8 cellular contexts compared by ENCODE assay signal in the genomic region with DNA sequence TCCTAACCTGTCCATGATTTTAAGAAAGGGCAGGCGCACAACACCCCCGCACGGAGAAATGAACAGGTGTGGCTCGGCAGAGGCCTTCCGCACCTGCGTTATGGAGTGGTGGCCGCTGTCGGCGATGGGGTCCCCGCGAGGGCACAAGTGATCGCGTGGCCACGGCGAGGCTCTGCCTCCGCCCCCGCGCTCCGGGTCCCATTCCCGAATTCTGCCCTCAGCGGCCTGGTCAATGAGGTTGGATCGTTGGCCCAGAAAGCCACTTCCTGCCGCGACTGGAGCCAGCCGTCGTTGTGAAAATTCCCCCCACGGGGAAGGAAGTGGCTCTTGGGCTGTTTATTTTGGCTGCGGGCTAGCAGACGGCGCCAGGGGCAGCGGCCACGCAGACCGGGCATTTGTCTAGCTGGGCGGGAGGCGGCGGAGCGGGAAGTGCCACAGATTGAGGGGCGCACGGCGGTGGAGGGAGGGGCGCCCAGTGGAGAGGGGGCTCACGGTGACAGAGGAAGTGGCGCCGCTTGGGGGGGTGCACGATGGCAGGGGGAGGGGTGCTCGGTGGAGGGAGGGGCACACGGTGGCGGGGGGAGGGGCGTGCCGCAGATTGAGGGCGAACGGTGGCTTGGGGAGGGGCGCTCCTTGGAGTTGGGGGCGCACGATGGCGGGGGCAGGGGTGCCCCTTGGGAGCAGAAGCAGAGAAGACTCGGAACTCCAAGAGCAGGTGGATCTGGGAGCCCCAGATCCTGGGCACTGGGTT. TPM values are rescaled to one million over a fixed set of nuclear protein-coding genes. Genes with fewer than 3 reads are reported as not detected.
A peak's percentile ranks its signal among the peaks of the same experiment; 100 is the strongest.
DNase-seq lines count a peak whose midpoint lies in the region; FAIRE-seq and TF ChIP-seq lines count a peak whose summit lies in the region.

No MANE protein-coding gene starts in this region.

- in situ Hi-C loops in brain microvascular endothelial cell (cut with HindIII; ENCODE audit: low pct_ligation_motif_present, low sequenced_read_pairs): no loop called here

- no peaks in the 10 kb centered on the region for H3K9me3 ChIP-seq in CD8-positive, alpha-beta memory T cell (ENCODE audit: low read length)
- H3K9me3 ChIP-seq in HUES64 (ENCODE audit: insufficient read depth, low read depth, low read length) (no peaks in the 10 kb centered on the region), SJCRH30 (replicated peaks) (no peaks in the 10 kb centered on the region), small intestine (ENCODE audit: control insufficient read depth, low read depth) (no peaks in the 10 kb centered on the region)

- peak overlapping the region; percentile 60 for H3K4me3 ChIP-seq in CD8-positive, alpha-beta memory T cell (ENCODE audit: low read length)
- H3K4me3 ChIP-seq in HUES64 (ENCODE audit: low read length): peak overlapping the region; percentile 64
- H3K4me3 ChIP-seq in SJCRH30: peak overlapping the region; percentile 59
- H3K4me3 ChIP-seq in brain microvascular endothelial cell (ENCODE audit: low read depth, low read length): peak overlapping the region; percentile 51
- peak overlapping the region; percentile 28 to 39 for H3K4me3 ChIP-seq in small intestine (ENCODE audit: low read depth in 1 of 2, low read length in 2 of 2)

- peak in 4 of 5 donors; percentile 11 to 53 (median 32) for DNase-seq in CD8-positive, alpha-beta memory T cell
- DNase-seq in SJCRH30: peak; percentile 51 to 56
- peak; percentile 47 for DNase-seq in brain microvascular endothelial cell
- DNase-seq in iris pigment epithelial cell (ENCODE audit: low read depth): peak; percentile 69
- DNase-seq in small intestine: peak; percentile 14
- DNase-seq in NAMALWA (ENCODE audit: low spot score): no peak
- no peak for DNase-seq in globus pallidus (ENCODE audit: low spot score)

- H3K4me1 ChIP-seq in CD8-positive, alpha-beta memory T cell (ENCODE audit: insufficient read depth, low read length): peaks cover 11% of the 10 kb centered on the region
- H3K4me1 ChIP-seq in HUES64 (ENCODE audit: insufficient read depth, low read length) (peaks cover 11% of the 10 kb centered on the region), SJCRH30 (peaks cover 30% of the 10 kb centered on the region), small intestine (ENCODE audit: control insufficient read depth in 2 of 2, insufficient read depth in 1 of 2, low read depth in 1 of 2, low read length in 1 of 2) (peaks cover 0 to 2% of the 10 kb centered on the region in 2 donors)

- H3K27me3 Mint-ChIP-seq in CD8-positive, alpha-beta memory T cell: peaks cover 20 to 25% of the 10 kb centered on the region in 2 donors

- TF ChIP-seq CTCF in brain microvascular endothelial cell (IDR thresholded peaks at IDR 0.05; ENCODE audit: low read depth, low read length, missing control alignments): no peak

- H3K9me3 Mint-ChIP-seq in CD8-positive, alpha-beta memory T cell: peaks cover 0 to 2% (median 0%) of the 10 kb centered on the region in 5 donors

- peak overlapping the region; percentile 64 to 93 (median 83) for H3K4me3 Mint-ChIP-seq in CD8-positive, alpha-beta memory T cell

- FAIRE-seq in small intestine (lab: Jason Lieb, UNC): no peak

- H3K27me3 ChIP-seq in CD8-positive, alpha-beta memory T cell (ENCODE audit: insufficient read depth, low read length, poor library complexity, severe bottlenecking): no peaks in the 10 kb centered on the region
- H3K27me3 ChIP-seq in HUES64 (ENCODE audit: insufficient read depth, low read length): peaks cover 9% of the 10 kb centered on the region; the same call in 1 of the 2 replicates
- no peaks in the 10 kb centered on the region for H3K27me3 ChIP-seq in SJCRH30
- no peaks in the 10 kb centered on the region for H3K27me3 ChIP-seq in brain microvascular endothelial cell (replicated peaks)
- no peaks in the 10 kb centered on the region for H3K27me3 ChIP-seq in small intestine (ENCODE audit: control insufficient read depth in 2 of 2, insufficient read depth in 2 of 2, low read length in 2 of 2)

- CTCF ChIA-PET in CD8-positive, alpha-beta memory T cell (lab: Charles Lee): no interaction called here

- 4% methylated on average over 57 of the region's 57 CpGs for WGBS in HUES64
- 1 to 3% (median 3%) methylated on average over 53 to 57 of the region's 57 CpGs for WGBS in small intestine, 3 donors

- no peaks in the 10 kb centered on the region for H3K36me3 Mint-ChIP-seq in CD8-positive, alpha-beta memory T cell

- POLR2A ChIA-PET in CD8-positive, alpha-beta memory T cell (lab: Charles Lee): no interaction called here

- peak overlapping the region; percentile 39 to 83 (median 62) for H3K27ac Mint-ChIP-seq in CD8-positive, alpha-beta memory T cell

- H3K36me3 ChIP-seq in CD8-positive, alpha-beta memory T cell (ENCODE audit: insufficient read depth, low read length): no peaks in the 10 kb centered on the region
- peaks cover 5% of the 10 kb centered on the region; the same call in 1 of the 2 replicates for H3K36me3 ChIP-seq in HUES64 (ENCODE audit: insufficient read depth, low read length)
- no peaks in the 10 kb centered on the region for H3K36me3 ChIP-seq in SJCRH30
- H3K36me3 ChIP-seq in brain microvascular endothelial cell (replicated peaks): peaks cover 11% of the 10 kb centered on the region
- no peaks in the 10 kb centered on the region for H3K36me3 ChIP-seq in small intestine (ENCODE audit: control insufficient read depth in 2 of 2, insufficient read depth in 2 of 2, low read length in 2 of 2)

- peak overlapping the region; percentile 81 for H3K9ac ChIP-seq in HUES64 (ENCODE audit: low read depth, low read length)

- H3K27ac ChIP-seq in CD8-positive, alpha-beta memory T cell (ENCODE audit: low read depth, low read length): no peak overlapping the region
- H3K27ac ChIP-seq in HUES64 (ENCODE audit: low read depth, low read length) (peak overlapping the region; percentile 88), SJCRH30 (peak overlapping the region; percentile 81), brain microvascular endothelial cell (peak overlapping the region; percentile 42), small intestine (ENCODE audit: low read depth in 1 of 2, low read length in 1 of 2) (peak overlapping the region in 1 of 2 donors; percentile 58)

- H3K4me1 Mint-ChIP-seq in CD8-positive, alpha-beta memory T cell: peaks cover 17 to 28% (median 23%) of the 10 kb centered on the region in 3 donors

RNA-seq across cellular contexts. Expression of gene MRC2, which starts 25.0 kb away (rescaled TPM):
- 10 to 100 TPM; 10.0 to 10.2 TPM for total RNA-seq in CD8-positive, alpha-beta memory T cell
- polyA plus RNA-seq in CD8-positive, alpha-beta memory T cell: 0.08 TPM
- 24.0 TPM for polyA plus RNA-seq in HUES64 (2013, experiment 1 of 2)
- polyA plus RNA-seq in HUES64 (2013, experiment 2 of 2): 29.2 TPM
- 4.4 and 4.5 TPM in 2 replicates for total RNA-seq in SJCRH30 (2014; rRNA removed; shearing (Covaris generic))
- polyA plus RNA-seq in small intestine: 1 to 10 TPM in 2 of 3 donors, under 1 TPM in 1; 0.67 to 7.6 (median 1.4) TPM

Comparison
In these comparisons a context has a peak if more than half of its experiments do, and no peak if none do; other contexts are left out.
1. DNase-seq: peak in CD8-positive, alpha-beta memory T cell (4 of 5), SJCRH30 (2 of 2), brain microvascular endothelial cell (single experiment), iris pigment epithelial cell (single experiment) and small intestine (single experiment); none in NAMALWA (single experiment) and globus pallidus (single experiment).
2. Peak in every context shown above with its lines, with median percentiles within 50 percentile points of each other: H3K4me3 ChIP-seq.